In the genomic region with DNA sequence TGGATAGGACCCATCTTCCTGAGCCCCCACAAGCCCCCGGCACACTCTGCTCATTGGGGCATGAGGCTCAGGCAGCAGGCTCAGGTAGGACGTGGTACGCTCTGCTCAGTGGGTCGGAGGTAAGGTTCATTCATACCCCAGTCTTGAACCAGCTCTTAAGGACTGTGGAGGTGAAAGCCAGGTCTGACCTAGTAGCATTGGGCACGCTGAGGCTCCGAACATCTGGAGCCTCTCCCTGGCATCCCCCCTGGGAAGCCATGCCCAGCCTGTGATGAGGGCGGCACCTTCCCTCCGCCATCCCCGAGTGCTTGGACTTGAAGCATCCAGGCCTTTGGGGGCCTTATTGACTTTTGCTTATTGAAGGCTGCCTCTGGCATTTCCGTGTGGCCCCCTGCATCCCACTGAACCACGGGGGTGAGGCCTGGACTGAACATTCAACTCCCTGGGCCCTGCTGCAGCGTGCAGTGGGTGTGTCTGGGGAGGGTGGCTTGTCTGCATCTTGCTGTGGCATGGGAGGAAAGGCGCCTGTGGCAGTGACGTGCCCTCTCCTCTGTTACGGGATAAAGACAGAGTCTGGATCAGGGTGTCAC, we compare ENCODE assay signal across 22 cellular contexts.
"Had no signal": no experiment of that assay in that cellular context is flagged by ENCODE, and none has a peak within 500 bp of the region (broad histone marks: within the 10 kb centered on the region; RNA-seq: fewer than 3 reads in every experiment).

No MANE protein-coding gene starts in this region.

- H3K4me3 ChIP-seq: dorsolateral prefrontal cortex, lung, neural progenitor cell, pancreas, sigmoid colon, testis, tibial artery, upper lobe of left lung had no signal

- DNase-seq: caudate nucleus; cerebellar nuclear complex; effector CD4-positive, alpha-beta T cell; left colon; occipital lobe; pancreas; retina; sigmoid colon; stimulated activated CD4-positive, alpha-beta T cell treated with anti-CD3 and anti-CD28 coated beads, Interleukin-2, amount 100 ng/mL, for 24 hours; stimulated activated CD4-positive, alpha-beta T cell treated with anti-CD3 and anti-CD28 coated beads, Interleukin-4, amount 100 ng/mL, for 24 hours; stimulated activated naive CD8-positive, alpha-beta T cell treated with anti-CD3 and anti-CD28 coated beads, Interleukin-15, Interleukin-2, amounts not matched to agents 100 U/mL and 50 U/mL, for 24 hours; substantia nigra; testis had no signal

- H3K9ac ChIP-seq: neural progenitor cell had no signal

- FAIRE-seq: colon, frontal cortex, pancreas, urothelium cell line had no signal

- H3K36me3 ChIP-seq: neural progenitor cell, sigmoid colon had no signal

- H3K27me3 ChIP-seq: dorsolateral prefrontal cortex, neural progenitor cell, pancreas, sigmoid colon, testis, upper lobe of left lung had no signal

- H3K4me1 ChIP-seq: neural progenitor cell, pancreas, sigmoid colon, testis, tibial artery had no signal

- H3K9me3 ChIP-seq: pancreas, sigmoid colon, testis, tibial artery, upper lobe of left lung had no signal

- H3K4me2 ChIP-seq: neural progenitor cell had no signal

- H2AFZ ChIP-seq: neural progenitor cell had no signal

- H3K27ac ChIP-seq: dorsolateral prefrontal cortex, neural progenitor cell, pancreas, sigmoid colon, testis, tibial artery, upper lobe of left lung had no signal

- ATAC-seq: left colon; pancreas; stimulated activated memory B cell treated with anti-CD40 and anti-IgM and Interleukin-4, amounts not matched to agents 10 μg/mL and 1 μg/mL and 100 μg/mL, for 72 hours; stimulated activated naive CD8-positive, alpha-beta T cell treated with anti-CD3 and anti-CD28 coated beads, Interleukin-15, Interleukin-2, amounts not matched to agents 100 U/mL and 50 U/mL, for 24 hours had no signal
